In the genomic region with DNA sequence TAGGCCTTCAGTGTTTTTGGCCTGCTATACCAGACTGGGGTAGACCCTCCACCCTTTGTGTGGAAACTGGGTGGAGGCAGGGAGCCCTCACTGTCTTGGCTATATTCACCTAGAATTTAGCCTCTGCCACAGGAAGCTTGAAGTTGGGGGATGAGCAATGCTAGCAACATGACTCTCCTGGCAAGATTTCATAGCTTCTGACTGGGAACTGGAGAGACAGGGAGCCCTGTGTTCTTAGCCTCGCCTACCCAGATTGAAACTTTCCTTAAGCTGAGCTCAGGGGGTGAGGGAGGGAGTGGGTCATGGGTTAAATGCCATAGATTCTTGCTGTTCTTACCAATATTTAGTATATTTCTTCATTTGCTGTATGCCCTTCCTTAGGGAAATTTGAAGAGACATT, we compare ENCODE assay signal across 28 cellular contexts. TPM values are rescaled to one million over a fixed set of nuclear protein-coding genes. Genes with fewer than 3 reads are reported as not detected.
DNase-seq lines count a peak whose midpoint lies in the region; ATAC-seq and TF ChIP-seq lines count a peak whose summit lies in the region.
"Had no signal": no experiment of that assay in that cellular context is flagged by ENCODE, and none has a peak within 500 bp of the region (broad histone marks: within the 10 kb centered on the region; RNA-seq: fewer than 3 reads in every experiment).

No MANE protein-coding gene starts in this region.

- intact Hi-C loops in testis (cut with DNase I; ENCODE audit: low total_unique reads) (no loop called here), posterior cingulate gyrus (cut with DNase I) (no loop called here)

- TF ChIP-seq POLR2A in testis (IDR thresholded peaks at IDR 0.05), result no peak

- H3K4me2 ChIP-seq in SK-N-SH, result no peak overlapping the region

- no peak overlapping the region for H3K9ac ChIP-seq in SK-N-SH

- H3K27me3 ChIP-seq in SK-N-SH (ENCODE audit: insufficient read depth) (no peaks in the 10 kb centered on the region), testis (no peaks in the 10 kb centered on the region)
- H3K27me3 ChIP-seq in CD8-positive, alpha-beta memory T cell (ENCODE audit: insufficient read depth, low read length, poor library complexity, severe bottlenecking), result no peaks in the 10 kb centered on the region
- H3K27me3 ChIP-seq: ascending aorta, uterus had no signal

- no peak for TF ChIP-seq CTCF in SK-N-SH (IDR thresholded peaks at IDR 0.05)
- no peak for TF ChIP-seq CTCF in astrocyte of the spinal cord (IDR thresholded peaks at IDR 0.05; ENCODE audit: low read depth, low read length)
- no peak for TF ChIP-seq CTCF in testis (IDR thresholded peaks at IDR 0.05)

- CTCF ChIA-PET in SK-N-SH (lab: Yijun Ruan, JAX), result interaction anchor here (0.7 kb wide), 1 partner anchor 1836 kb away, joined by 3 read pairs; no protein-coding TSS in a partner anchor
- CTCF ChIA-PET in CD8-positive, alpha-beta memory T cell (lab: Charles Lee), result no interaction called here

- H3K4me3 ChIP-seq in SK-N-SH (ENCODE audit: low read depth in 2 of 2, low read length in 1 of 2) (no peak overlapping the region), astrocyte of the spinal cord (ENCODE audit: low read depth, low read length) (no peak overlapping the region), testis (no peak overlapping the region)
- no peak overlapping the region for H3K4me3 ChIP-seq in CD8-positive, alpha-beta memory T cell (ENCODE audit: low read length)
- H3K4me3 ChIP-seq: ascending aorta, uterus had no signal

- H3K27ac Mint-ChIP-seq in CD8-positive, alpha-beta memory T cell, result no peak overlapping the region
- H3K27ac Mint-ChIP-seq: activated CD8-positive, alpha-beta T cell treated with anti-CD3 and anti-CD28 coated beads for 36 hours; activated naive CD8-positive, alpha-beta T cell; CD8-positive, alpha-beta T cell had no signal

- no peak for TF ChIP-seq RAD21 in SK-N-SH (IDR thresholded peaks at IDR 0.05; ENCODE audit: low read length)

- H3K4me1 ChIP-seq in SK-N-SH (ENCODE audit: control insufficient read depth in 1 of 2, insufficient read depth in 2 of 2, low read depth in 1 of 2, low read length in 1 of 2) (no peaks in the 10 kb centered on the region), testis (no peaks in the 10 kb centered on the region)
- H3K4me1 ChIP-seq in CD8-positive, alpha-beta memory T cell (ENCODE audit: insufficient read depth, low read length), result no peaks in the 10 kb centered on the region
- H3K4me1 ChIP-seq: ascending aorta, uterus had no signal

- no peaks in the 10 kb centered on the region for H3K9me2 ChIP-seq in SK-N-SH

- WGBS in SK-N-SH (ENCODE audit: low lambda C conversion rate), result 0% methylated on average over 1 of the region's 1 CpG
- 47 to 82% methylated on average over 1 of the region's 1 CpG for WGBS in testis, 2 donors

- POLR2A ChIA-PET in SK-N-SH (lab: Yijun Ruan, JAX), result no interaction called here
- POLR2A ChIA-PET in CD8-positive, alpha-beta memory T cell (lab: Charles Lee), result no interaction called here

- H3K36me3 ChIP-seq in SK-N-SH (replicated peaks in 1 of 2; ENCODE audit: control insufficient read depth in 1 of 2, insufficient read depth in 2 of 2, low read length in 1 of 2) (no peaks in the 10 kb centered on the region), testis (ENCODE audit: low read depth, missing control alignments) (no peaks in the 10 kb centered on the region)
- H3K36me3 ChIP-seq in CD8-positive, alpha-beta memory T cell (ENCODE audit: insufficient read depth, low read length), result no peaks in the 10 kb centered on the region
- H3K36me3 ChIP-seq: ascending aorta, uterus had no signal

- peaks cover 0 to 10% (median 0%) of the 10 kb centered on the region in 3 donors for H3K36me3 Mint-ChIP-seq in CD8-positive, alpha-beta memory T cell
- H3K36me3 Mint-ChIP-seq: CD8-positive, alpha-beta T cell had no signal

- peaks cover 2 to 12% (median 5%) of the 10 kb centered on the region in 5 donors for H3K9me3 Mint-ChIP-seq in CD8-positive, alpha-beta memory T cell

- no peak for DNase-seq in SK-N-SH
- DNase-seq in astrocyte of the spinal cord (ENCODE audit: low read depth, low spot score), result peak; percentile 23
- peak; percentile 72 for DNase-seq in foreskin melanocyte
- peak; percentile 21 for DNase-seq in testis
- no peak for DNase-seq in posterior cingulate gyrus
- DNase-seq in CD8-positive, alpha-beta memory T cell, result no peak
- DNase-seq: activated CD4-positive, CD25-positive, alpha-beta regulatory T cell treated with anti-CD3 and anti-CD28 coated beads, Interleukin-2, amount 50 U/mL, for 72 hours; activated CD8-positive, alpha-beta T cell treated with anti-CD3 and anti-CD28 coated beads for 36 hours; AML-193; CD8-positive, alpha-beta T cell; cerebellar nuclear complex; DMS153; head of caudate nucleus; left cardiac atrium; NCI-H1105 treated with DMSO at 0.1 percent for 48 hours; NCI-H2029; NCI-H82; stimulated activated naive CD4-positive, alpha-beta T cell; T-helper 2 cell; uterus had no signal

- H3K27ac ChIP-seq in SK-N-SH (ENCODE audit: low read depth in 2 of 2, low read length in 1 of 2) (no peak overlapping the region), testis (no peak overlapping the region)
- H3K27ac ChIP-seq in CD8-positive, alpha-beta memory T cell (ENCODE audit: low read depth, low read length), result no peak overlapping the region
- H3K27ac ChIP-seq: 22Rv1, ascending aorta, RWPE1, uterus had no signal

- H2AFZ ChIP-seq in SK-N-SH (ENCODE audit: low read depth), result no peak overlapping the region

- H3K4me3 Mint-ChIP-seq in CD8-positive, alpha-beta memory T cell, result no peak overlapping the region
- H3K4me3 Mint-ChIP-seq: activated CD8-positive, alpha-beta T cell treated with anti-CD3 and anti-CD28 coated beads for 36 hours; activated naive CD8-positive, alpha-beta T cell; CD8-positive, alpha-beta T cell; neural crest cell had no signal

- H3F3A ChIP-seq in SK-N-SH (replicated peaks; ENCODE audit: insufficient read depth), result no peaks in the 10 kb centered on the region

- H3K4me1 Mint-ChIP-seq in CD8-positive, alpha-beta memory T cell, result no peaks in the 10 kb centered on the region
- H3K4me1 Mint-ChIP-seq: neural crest cell had no signal

- H3K9me3 ChIP-seq in SK-N-SH, result no peaks in the 10 kb centered on the region
- no peaks in the 10 kb centered on the region for H3K9me3 ChIP-seq in testis
- H3K9me3 ChIP-seq in CD8-positive, alpha-beta memory T cell (ENCODE audit: low read length), result no peaks in the 10 kb centered on the region
- H3K9me3 ChIP-seq: uterus had no signal

- H3K79me2 ChIP-seq in SK-N-SH (ENCODE audit: insufficient read depth), result no peaks in the 10 kb centered on the region

- TF ChIP-seq EP300 in SK-N-SH (IDR thresholded peaks at IDR 0.05; ENCODE audit: borderline replicate concordance in 1 of 2, low read depth in 1 of 2, low read length in 1 of 2), result no peak

- peaks cover 4 to 14% of the 10 kb centered on the region in 2 donors for H3K27me3 Mint-ChIP-seq in CD8-positive, alpha-beta memory T cell

- in situ Hi-C loops in astrocyte of the spinal cord (cut with HindIII; ENCODE audit: low sequenced_read_pairs), result no loop called here

- ATAC-seq in SK-N-SH treated with all-trans-retinoic acid at 6 μM for 48 hours (peak; percentile 40), GM18502 (IDR thresholded peaks at IDR 0.05; ENCODE audit: poor library complexity, unreplicated experiment) (no peak)
- ATAC-seq: activated CD8-positive, alpha-beta T cell treated with anti-CD3 and anti-CD28 coated beads for 36 hours; CD8-positive, alpha-beta T cell; left cardiac atrium; sciatic nerve had no signal

- H4K20me1 ChIP-seq in SK-N-SH (ENCODE audit: insufficient read depth), result no peaks in the 10 kb centered on the region

TF ChIP-seq in SK-N-SH treated with all-trans-retinoic acid at 6 μM for 48 hours, 23 proteins besides CTCF, POLR2A, EP300 and RAD21 (continues in another document):
- no peak for TF ChIP-seq ZNF565 (CRISPR knock-in tag; conservative IDR thresholded peaks at IDR 0.05; ENCODE audit: low read depth)
- TF ChIP-seq, protein P1, sequence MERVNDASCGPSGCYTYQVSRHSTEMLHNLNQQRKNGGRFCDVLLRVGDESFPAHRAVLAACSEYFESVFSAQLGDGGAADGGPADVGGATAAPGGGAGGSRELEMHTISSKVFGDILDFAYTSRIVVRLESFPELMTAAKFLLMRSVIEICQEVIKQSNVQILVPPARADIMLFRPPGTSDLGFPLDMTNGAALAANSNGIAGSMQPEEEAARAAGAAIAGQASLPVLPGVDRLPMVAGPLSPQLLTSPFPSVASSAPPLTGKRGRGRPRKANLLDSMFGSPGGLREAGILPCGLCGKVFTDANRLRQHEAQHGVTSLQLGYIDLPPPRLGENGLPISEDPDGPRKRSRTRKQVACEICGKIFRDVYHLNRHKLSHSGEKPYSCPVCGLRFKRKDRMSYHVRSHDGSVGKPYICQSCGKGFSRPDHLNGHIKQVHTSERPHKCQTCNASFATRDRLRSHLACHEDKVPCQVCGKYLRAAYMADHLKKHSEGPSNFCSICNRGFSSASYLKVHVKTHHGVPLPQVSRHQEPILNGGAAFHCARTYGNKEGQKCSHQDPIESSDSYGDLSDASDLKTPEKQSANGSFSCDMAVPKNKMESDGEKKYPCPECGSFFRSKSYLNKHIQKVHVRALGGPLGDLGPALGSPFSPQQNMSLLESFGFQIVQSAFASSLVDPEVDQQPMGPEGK (CRISPR knock-in tag; IDR thresholded peaks at IDR 0.05; ENCODE audit: borderline replicate concordance), result no peak
- no peak for TF ChIP-seq TOX (CRISPR knock-in tag; IDR thresholded peaks at IDR 0.05; ENCODE audit: borderline replicate concordance)

TF ChIP-seq in SK-N-SH, 30 proteins besides CTCF, POLR2A, EP300 and RAD21 (continues in another document):
- TF ChIP-seq NFIC (IDR thresholded peaks at IDR 0.05; ENCODE audit: borderline replicate concordance), result no peak
- no peak for TF ChIP-seq MXI1 (IDR thresholded peaks at IDR 0.05; ENCODE audit: low read depth, low read length)

RNA-seq across cellular contexts. Expression of a gene that starts 46.8 kb away (rescaled TPM):
- polyA plus RNA-seq in SK-N-SH (2012; rRNA removed) (62.5 and 231 TPM in 2 replicates), testis (ENCODE audit: insufficient read depth, low read depth, low replicate concordance) (134 TPM)
- 145 and 212 TPM in 2 replicates for polyA plus RNA-seq in SK-N-SH (2012; cell fraction: cytosol; rRNA removed)
- polyA plus RNA-seq in SK-N-SH (2012; cell fraction: nucleus; rRNA removed), result 154 and 190 TPM in 2 replicates
- total RNA-seq in testis, result 100 to 1,000 TPM; 133 to 231 TPM
- total RNA-seq in CD8-positive, alpha-beta memory T cell, result 10 to 100 TPM; 85.5 to 86.4 TPM
- polyA plus RNA-seq in CD8-positive, alpha-beta memory T cell, result 28.5 TPM

Comparison
In these comparisons a context has a peak if more than half of its experiments do, and no peak if none do; other contexts are left out.
1. DNase-seq: peak in astrocyte of the spinal cord (single experiment), foreskin melanocyte (single experiment) and testis (single experiment); none in SK-N-SH (single experiment), posterior cingulate gyrus (0 of 10) and CD8-positive, alpha-beta memory T cell (0 of 5).